19 cellular contexts compared by ENCODE assay signal in genomic region chr10:103742779-103743178, GRCh38.
"Had no signal": no experiment of that assay in that cellular context is flagged by ENCODE, and none has a peak within 500 bp of the region (broad histone marks: within the 10 kb centered on the region; RNA-seq: fewer than 3 reads in every experiment).

No MANE protein-coding gene starts in this region.

- H3K27ac ChIP-seq: brain microvascular endothelial cell, gastrocnemius medialis, heart right ventricle, psoas muscle, right lobe of liver had no signal

- H3K27me3 ChIP-seq: brain microvascular endothelial cell, gastrocnemius medialis, heart right ventricle, right lobe of liver had no signal

- H3K36me3 ChIP-seq: brain microvascular endothelial cell, gastrocnemius medialis, heart right ventricle, right lobe of liver had no signal

- H3K4me3 ChIP-seq: gastrocnemius medialis, heart right ventricle, lung, psoas muscle, right lobe of liver had no signal

- H3K27ac Mint-ChIP-seq: activated naive CD8-positive, alpha-beta T cell treated with anti-CD3 and anti-CD28 coated beads, Interleukin-2, amount 10 ng/mL, durations not matched to agents 7 days and 5 days; T-helper 2 cell treated with Interferon-gamma antibody and Interleukin-4, amounts not matched to agents 5 μg/mL and 100 μg/mL, for 36 hours had no signal

- H3K27me3 Mint-ChIP-seq: activated CD4-positive, alpha-beta memory T cell treated with anti-CD3 and anti-CD28 coated beads, Interleukin-2, amount 10 ng/mL, durations not matched to agents 7 days and 5 days; activated naive CD8-positive, alpha-beta T cell treated with anti-CD3 and anti-CD28 coated beads, Interleukin-2, amount 10 ng/mL, durations not matched to agents 7 days and 5 days had no signal

- H3K4me1 ChIP-seq: right lobe of liver had no signal

- DNase-seq: activated CD4-positive, alpha-beta memory T cell treated with anti-CD3 and anti-CD28 coated beads, Interleukin-2, amount 10 ng/mL, durations not matched to agents 7 days and 5 days; activated gamma-delta T cell treated with Interleukin-2 at 50 U/mL for 16 hours; activated naive CD8-positive, alpha-beta T cell treated with anti-CD3 and anti-CD28 coated beads, Interleukin-2, amount 10 ng/mL, durations not matched to agents 7 days and 5 days; activated T-cell treated with anti-CD3 and anti-CD28 coated beads, Interleukin-2, amount 50 U/mL, for 48 hours; anterior cingulate cortex; brain microvascular endothelial cell; dermis blood vessel endothelial cell; effector memory CD8-positive, alpha-beta T cell; gastrocnemius medialis; heart right ventricle; left cardiac atrium; SW 1271 had no signal

- H3K9me3 ChIP-seq: gastrocnemius medialis, heart right ventricle, psoas muscle, right lobe of liver had no signal

- H3K36me3 Mint-ChIP-seq: activated naive CD8-positive, alpha-beta T cell treated with anti-CD3 and anti-CD28 coated beads, Interleukin-2, amount 10 ng/mL, durations not matched to agents 7 days and 5 days; mesothelial cell of epicardium had no signal

- ATAC-seq: activated CD4-positive, CD25-positive, alpha-beta regulatory T cell treated with anti-CD3 and anti-CD28 coated beads, Interleukin-2, amount 50 U/mL, for 24 hours; effector memory CD8-positive, alpha-beta T cell; gastrocnemius medialis; heart right ventricle; left cardiac atrium; psoas muscle; right lobe of liver had no signal

- H3K4me3 Mint-ChIP-seq: activated CD4-positive, alpha-beta memory T cell treated with anti-CD3 and anti-CD28 coated beads, Interleukin-2, amount 10 ng/mL, durations not matched to agents 7 days and 5 days; activated naive CD8-positive, alpha-beta T cell treated with anti-CD3 and anti-CD28 coated beads, Interleukin-2, amount 10 ng/mL, durations not matched to agents 7 days and 5 days; effector memory CD8-positive, alpha-beta T cell; mesothelial cell of epicardium; neural crest cell; T-helper 2 cell treated with Interferon-gamma antibody and Interleukin-4, amounts not matched to agents 5 μg/mL and 100 μg/mL, for 36 hours had no signal

- H3K9me3 Mint-ChIP-seq: activated CD4-positive, alpha-beta memory T cell treated with anti-CD3 and anti-CD28 coated beads, Interleukin-2, amount 10 ng/mL, durations not matched to agents 7 days and 5 days; activated naive CD8-positive, alpha-beta T cell treated with anti-CD3 and anti-CD28 coated beads, Interleukin-2, amount 10 ng/mL, durations not matched to agents 7 days and 5 days; effector memory CD8-positive, alpha-beta T cell; mesothelial cell of epicardium; neural crest cell; T-helper 2 cell treated with Interferon-gamma antibody and Interleukin-4, amounts not matched to agents 5 μg/mL and 100 μg/mL, for 36 hours had no signal
